In the genomic region with DNA sequence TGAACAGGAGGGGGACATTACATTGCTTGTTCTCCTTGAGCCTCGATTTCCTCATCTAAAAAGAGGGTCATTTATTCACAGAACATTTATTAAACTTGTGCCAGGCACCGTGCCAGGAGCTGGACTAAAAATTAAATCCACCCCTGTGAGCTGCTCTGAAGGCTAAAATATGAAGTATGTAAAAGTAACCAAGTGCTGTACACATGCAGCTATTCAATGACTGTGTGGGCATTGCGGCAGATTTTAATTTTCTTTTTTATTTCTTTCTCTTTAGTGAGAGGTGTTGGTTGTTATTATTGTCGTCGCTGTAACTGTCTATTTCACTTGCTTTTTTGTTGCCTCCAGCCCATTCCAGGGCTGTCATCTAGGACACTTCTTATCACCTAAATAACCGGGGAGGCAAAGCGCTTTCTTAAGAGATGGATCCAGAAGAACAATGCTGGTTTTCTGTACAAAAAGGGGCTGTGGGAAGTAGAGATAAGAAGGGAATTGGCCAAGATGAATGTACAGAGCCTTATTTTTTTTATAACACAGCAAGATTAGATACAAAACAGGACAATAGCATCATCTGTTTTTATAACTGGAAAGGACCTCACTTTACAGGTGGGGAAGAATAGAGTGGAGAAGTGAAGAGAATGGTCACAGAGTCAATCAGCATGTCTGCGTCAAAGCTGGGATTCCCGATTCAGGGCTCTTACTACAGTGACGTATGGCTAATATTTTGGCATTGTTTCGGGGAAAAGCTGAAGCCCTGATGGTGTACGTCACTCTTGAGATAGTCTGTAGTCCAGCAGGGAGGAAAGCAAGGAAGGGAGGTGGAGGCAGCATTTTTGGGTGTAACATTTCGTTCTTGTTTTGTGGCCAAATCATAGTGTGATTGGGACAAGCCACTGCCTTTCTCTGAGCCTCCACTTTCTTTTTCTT, we compare ENCODE assay signal across 17 cellular contexts. TPM values are rescaled to one million over a fixed set of nuclear protein-coding genes. Genes with fewer than 3 reads are reported as not detected.
DNase-seq lines count a peak whose midpoint lies in the region; ATAC-seq and TF ChIP-seq lines count a peak whose summit lies in the region.
"Had no signal": no experiment of that assay in that cellular context is flagged by ENCODE, and none has a peak within 500 bp of the region (broad histone marks: within the 10 kb centered on the region; RNA-seq: fewer than 3 reads in every experiment).

No MANE protein-coding gene starts in this region.

- no peaks in the 10 kb centered on the region for H3K27me3 Mint-ChIP-seq in T-helper 17 cell
- H3K27me3 Mint-ChIP-seq: IgD-negative memory B cell, T-cell had no signal

- TF ChIP-seq POLR2A in esophagus squamous epithelium (IDR thresholded peaks at IDR 0.05) (no peak), Peyer's patch (IDR thresholded peaks at IDR 0.05) (no peak)

- H3K4me3 ChIP-seq in esophagus squamous epithelium, result no peak overlapping the region
- H3K4me3 ChIP-seq in Peyer's patch, result no peak overlapping the region
- H3K4me3 ChIP-seq: neural progenitor cell, vagina had no signal

- peak overlapping the region in 3 of 4 donors; percentile 65 to 73 (median 65) for H3K27ac ChIP-seq in esophagus squamous epithelium
- no peak overlapping the region for H3K27ac ChIP-seq in Peyer's patch
- H3K27ac ChIP-seq: neural progenitor cell, vagina had no signal

- H3K4me1 Mint-ChIP-seq in T-helper 17 cell, result peaks cover 20% of the 10 kb centered on the region
- H3K4me1 Mint-ChIP-seq in stimulated activated effector memory CD8-positive, alpha-beta T cell treated with anti-CD3 and anti-CD28 coated beads, Interleukin-12 subunit alpha, Interleukin-12 subunit beta, amount 100 ng/mL, for 72 hours, result peaks cover 24% of the 10 kb centered on the region

- peaks cover 2% of the 10 kb centered on the region for H3K36me3 Mint-ChIP-seq in T-helper 17 cell (ENCODE audit: low read depth)
- H3K36me3 Mint-ChIP-seq in stimulated activated effector memory CD8-positive, alpha-beta T cell treated with anti-CD3 and anti-CD28 coated beads, Interleukin-12 subunit alpha, Interleukin-12 subunit beta, amount 100 ng/mL, for 72 hours, result no peaks in the 10 kb centered on the region
- H3K36me3 Mint-ChIP-seq: IgD-negative memory B cell, neural progenitor cell, T-cell had no signal

- peak; percentile 41 for ATAC-seq in left ventricle myocardium superior
- ATAC-seq in Right ventricle myocardium inferior, result no peak
- ATAC-seq in T-helper 17 cell, result no peak
- no peak for ATAC-seq in stimulated activated effector memory CD8-positive, alpha-beta T cell treated with anti-CD3 and anti-CD28 coated beads, Interleukin-12 subunit alpha, Interleukin-12 subunit beta, amount 100 ng/mL, for 72 hours
- ATAC-seq: stimulated activated naive CD8-positive, alpha-beta T cell treated with anti-CD3 and anti-CD28 coated beads, Interleukin-15, amount 100 ng/mL, for 72 hours; T-cell had no signal

- no peak for TF ChIP-seq CTCF in esophagus squamous epithelium (IDR thresholded peaks at IDR 0.05)
- no peak for TF ChIP-seq CTCF in Peyer's patch (IDR thresholded peaks at IDR 0.05)

- DNase-seq in left ventricle myocardium superior (no peak), Right ventricle myocardium inferior (ENCODE audit: missing footprints) (no peak), T-helper 17 cell (no peak), esophagus squamous epithelium (lab: John Stamatoyannopoulos, UW) (no peak), Peyer's patch (no peak), DMS53 (lab: John Stamatoyannopoulos, UW) (no peak), NCI-H2081 (lab: John Stamatoyannopoulos, UW) (no peak)
- DNase-seq in stimulated activated effector memory CD8-positive, alpha-beta T cell treated with anti-CD3 and anti-CD28 coated beads, Interleukin-12 subunit alpha, Interleukin-12 subunit beta, amount 100 ng/mL, for 72 hours (ENCODE audit: low spot score in 2 of 2), result no peak
- DNase-seq: central memory CD4-positive, alpha-beta T cell; midbrain; NCI-H187 treated with DMSO at 0.1 percent for 48 hours; NCI-H446; stimulated activated naive CD8-positive, alpha-beta T cell treated with anti-CD3 and anti-CD28 coated beads, Interleukin-15, amount 100 ng/mL, for 72 hours; T-cell had no signal

- no peaks in the 10 kb centered on the region for H3K9me3 Mint-ChIP-seq in stimulated activated effector memory CD8-positive, alpha-beta T cell treated with anti-CD3 and anti-CD28 coated beads, Interleukin-12 subunit alpha, Interleukin-12 subunit beta, amount 100 ng/mL, for 72 hours
- H3K9me3 Mint-ChIP-seq: neural progenitor cell had no signal

- WGBS in esophagus squamous epithelium, 2 donors, result 75 to 76% methylated on average over 13 of the region's 13 CpGs

- H3K27me3 ChIP-seq in esophagus squamous epithelium, result no peaks in the 10 kb centered on the region
- H3K27me3 ChIP-seq in Peyer's patch, result no peaks in the 10 kb centered on the region
- H3K27me3 ChIP-seq: neural progenitor cell, vagina had no signal

- no peaks in the 10 kb centered on the region for H3K36me3 ChIP-seq in esophagus squamous epithelium
- H3K36me3 ChIP-seq in Peyer's patch, result no peaks in the 10 kb centered on the region
- H3K36me3 ChIP-seq: neural progenitor cell, vagina had no signal

- intact Hi-C loops in left ventricle myocardium superior (cut with micrococcal nuclease) (no loop called here), Right ventricle myocardium inferior (cut with DNase I) (no loop called here), esophagus squamous epithelium (cut with DNase I) (no loop called here)

- peaks cover 7 to 40% (median 30%) of the 10 kb centered on the region in 3 donors for H3K4me1 ChIP-seq in esophagus squamous epithelium
- H3K4me1 ChIP-seq in Peyer's patch, result peaks cover 0 to 13% (median 3%) of the 10 kb centered on the region in 4 donors
- H3K4me1 ChIP-seq: neural progenitor cell had no signal

- H3K27ac Mint-ChIP-seq in T-helper 17 cell, result peak overlapping the region; percentile 62
- H3K27ac Mint-ChIP-seq in stimulated activated effector memory CD8-positive, alpha-beta T cell treated with anti-CD3 and anti-CD28 coated beads, Interleukin-12 subunit alpha, Interleukin-12 subunit beta, amount 100 ng/mL, for 72 hours, result peak overlapping the region; percentile 59
- H3K27ac Mint-ChIP-seq: stimulated activated naive CD8-positive, alpha-beta T cell treated with anti-CD3 and anti-CD28 coated beads, Interleukin-15, amount 100 ng/mL, for 72 hours had no signal

- H3K9me3 ChIP-seq in T-helper 17 cell (ENCODE audit: control insufficient read depth, low read length, poor library complexity, severe bottlenecking) (no peaks in the 10 kb centered on the region), esophagus squamous epithelium (no peaks in the 10 kb centered on the region), Peyer's patch (no peaks in the 10 kb centered on the region)
- H3K9me3 ChIP-seq: vagina had no signal

- H3K4me3 Mint-ChIP-seq in T-helper 17 cell, result no peak overlapping the region
- no peak overlapping the region for H3K4me3 Mint-ChIP-seq in stimulated activated effector memory CD8-positive, alpha-beta T cell treated with anti-CD3 and anti-CD28 coated beads, Interleukin-12 subunit alpha, Interleukin-12 subunit beta, amount 100 ng/mL, for 72 hours
- H3K4me3 Mint-ChIP-seq: neural progenitor cell; stimulated activated naive CD8-positive, alpha-beta T cell treated with anti-CD3 and anti-CD28 coated beads, Interleukin-15, amount 100 ng/mL, for 72 hours; T-cell had no signal

RNA-seq across cellular contexts. Expression of a gene that starts 23.3 kb away (rescaled TPM):
- total RNA-seq in left ventricle myocardium superior, result 0.37 TPM
- not detected for total RNA-seq in Right ventricle myocardium inferior
- 10 to 100 TPM; 30.8 to 61.2 TPM for total RNA-seq in T-helper 17 cell
- total RNA-seq in esophagus squamous epithelium, result 10 to 100 TPM in 1 of 4 donors, 1 to 10 TPM in 3; 1.3 to 16.5 (median 4.4) TPM
- 1 to 10 TPM in 1 of 4 donors, under 1 TPM in 1, not detected in 2; 0.53 to 9.1 TPM for total RNA-seq in Peyer's patch

RNA-seq across cellular contexts. Expression of a gene that starts 29.0 kb away (rescaled TPM):
- not detected for total RNA-seq in left ventricle myocardium superior
- total RNA-seq in Right ventricle myocardium inferior, result not detected
- total RNA-seq in T-helper 17 cell, result under 1 TPM; 0.35 to 0.44 TPM
- total RNA-seq in esophagus squamous epithelium, result 10 to 100 TPM in 1 of 4 donors, 1 to 10 TPM in 2, under 1 TPM in 1; 0.53 to 37.4 (median 4.3) TPM
- total RNA-seq in Peyer's patch, result not detected

RNA-seq across cellular contexts. Expression of a gene that starts 48.9 kb away (rescaled TPM):
- 0.10 TPM for total RNA-seq in left ventricle myocardium superior
- 1.3 TPM for total RNA-seq in Right ventricle myocardium inferior
- under 1 TPM; 0.37 to 0.97 TPM for total RNA-seq in T-helper 17 cell
- 10 to 100 TPM in 1 of 4 donors, 1 to 10 TPM in 3; 4.3 to 14.4 (median 6.7) TPM for total RNA-seq in esophagus squamous epithelium
- total RNA-seq in Peyer's patch, result 10 to 100 TPM in 1 of 4 donors, 1 to 10 TPM in 1, under 1 TPM in 2; 0.54 to 19.0 (median 1.3) TPM

Comparison
In these comparisons a context has a peak if more than half of its experiments do, and no peak if none do; other contexts are left out.
1. H3K27ac ChIP-seq: peak in esophagus squamous epithelium (3 of 4); none in Peyer's patch (0 of 4).